In the genomic region with DNA sequence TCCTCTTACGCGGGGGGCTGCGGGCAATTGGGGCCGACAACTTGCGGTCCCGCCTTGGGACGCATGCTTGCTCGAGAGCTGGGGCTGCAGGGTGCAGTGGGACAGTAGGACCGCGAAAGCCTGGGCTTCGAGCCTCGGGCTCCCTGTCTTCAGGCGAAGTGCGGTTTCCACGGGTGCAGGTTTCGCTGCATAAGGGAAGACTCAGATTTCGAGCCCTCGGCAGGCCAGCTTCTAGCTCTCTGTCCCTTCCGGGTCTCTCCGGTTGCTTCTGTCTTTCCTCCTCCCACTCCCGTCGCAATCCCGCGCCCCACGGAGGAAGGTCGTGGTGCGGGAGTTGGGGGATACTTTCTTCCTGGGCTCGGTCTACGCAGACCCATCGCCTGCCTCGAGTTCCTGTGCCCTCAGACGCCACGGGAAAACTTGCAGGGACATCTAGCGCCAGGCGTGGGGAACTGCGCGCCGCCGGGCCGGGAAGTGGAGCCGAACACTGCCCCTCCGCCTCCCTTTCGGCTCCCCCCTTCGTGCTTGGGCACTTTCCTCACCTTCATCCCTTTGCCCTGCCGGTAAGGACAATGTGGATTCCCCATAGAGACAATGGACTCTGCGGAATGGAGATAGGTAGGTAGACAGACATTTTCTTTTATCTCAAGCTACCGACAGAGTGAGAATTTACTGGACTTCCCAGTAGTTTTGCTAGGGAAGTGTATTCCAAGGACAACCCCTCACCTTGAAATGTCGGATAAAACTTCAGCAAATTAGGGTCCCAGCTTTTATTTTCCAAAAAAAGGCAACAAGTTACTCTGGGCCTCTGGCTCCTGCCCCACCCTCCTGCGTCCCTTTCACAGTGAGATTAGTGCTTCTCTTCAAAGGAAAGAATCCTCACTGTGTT, we compare ENCODE assay signal across 9 cellular contexts. TPM values are rescaled to one million over a fixed set of nuclear protein-coding genes. Genes with fewer than 3 reads are reported as not detected.
DNase-seq lines count a peak whose midpoint lies in the region; TF ChIP-seq lines count a peak whose summit lies in the region.
"Had no signal": no experiment of that assay in that cellular context is flagged by ENCODE, and none has a peak within 500 bp of the region (broad histone marks: within the 10 kb centered on the region; RNA-seq: fewer than 3 reads in every experiment).

No MANE protein-coding gene starts in this region.

- no peak overlapping the region for H2BK120ac ChIP-seq in neuronal stem cell (ENCODE audit: low read depth, low read length)

- peak; percentile 92 for TF ChIP-seq CTCF in A673 (conservative IDR thresholded peaks at IDR 0.05; ENCODE audit: low read depth, low read length)
- TF ChIP-seq CTCF in GM06990 (IDR thresholded peaks at IDR 0.05; ENCODE audit: insufficient read depth, low read length, poor library complexity, severe bottlenecking): peak; percentile 59
- peak; percentile 77 for TF ChIP-seq CTCF in WI38 (IDR thresholded peaks at IDR 0.05; ENCODE audit: low read depth, low read length)

- no peak overlapping the region for H2BK12ac ChIP-seq in neuronal stem cell (ENCODE audit: low read length)

- POLR2A ChIA-PET in A673 (lab: Charles Lee; ENCODE audit: low non-redundant PET): interaction anchor here (0.5 kb wide), 1 partner anchor 366 kb away, joined by 4 read pairs; no protein-coding TSS in a partner anchor

- WGBS in neuronal stem cell (ENCODE audit: extremely low coverage in 2 of 2, insufficient read length in 2 of 2, insufficient replicate concordance in 1 of 2), 2 donors: no CpG with 5 or more reads among the region's 49 CpGs

- H3K9ac ChIP-seq in neuronal stem cell (ENCODE audit: low read depth, low read length, poor library complexity): no peak overlapping the region

- H3K27ac ChIP-seq in A673 (ENCODE audit: low read depth, low read length, poor library complexity, severe bottlenecking) (no peak overlapping the region), neuronal stem cell (replicated peaks; ENCODE audit: low read length) (no peak overlapping the region)

- H3K36me3 ChIP-seq in A673 (ENCODE audit: insufficient read depth, low read length, poor library complexity, severe bottlenecking) (no peaks in the 10 kb centered on the region), GM06990 (ENCODE audit: control insufficient read depth, insufficient read depth, low read length) (no peaks in the 10 kb centered on the region), neuronal stem cell (replicated peaks in 1 of 2; ENCODE audit: control insufficient read depth in 2 of 2, insufficient read depth in 2 of 2, low read length in 2 of 2) (no peaks in the 10 kb centered on the region)

- intact Hi-C loops in A673 (cut with micrococcal nuclease; ENCODE audit: unreplicated experiment): loop anchor here (5.0 kb wide), 3 partner anchors 776 to 886 kb away; no protein-coding TSS in a partner anchor

- H3K27me3 ChIP-seq in A673 (replicated peaks; ENCODE audit: insufficient read depth, low read depth, low read length, poor library complexity): peaks cover 27% of the 10 kb centered on the region
- H3K27me3 ChIP-seq in GM06990 (replicated peaks; ENCODE audit: control insufficient read depth, insufficient read depth, low read length): peaks cover 3% of the 10 kb centered on the region
- peaks cover 56 to 97% (median 96%) of the 10 kb centered on the region in 3 experiments for H3K27me3 ChIP-seq in neuronal stem cell (ENCODE audit: control insufficient read depth in 3 of 3, insufficient read depth in 3 of 3, low read depth in 1 of 3, low read length in 3 of 3)

- H3K79me1 ChIP-seq in neuronal stem cell (ENCODE audit: low read depth, low read length): no peaks in the 10 kb centered on the region

- peak overlapping the region; percentile 63 for H3K14ac ChIP-seq in neuronal stem cell (ENCODE audit: low read length)

- DNase-seq in A673 (ENCODE audit: low spot score): peak; percentile 76
- DNase-seq in GM06990 (ENCODE audit: extremely low read depth, insufficient read length): no peak
- DNase-seq in M059J (ENCODE audit: low read depth): peak; percentile 47
- DNase-seq in foreskin melanocyte: peak; percentile 39
- DNase-seq in neuronal stem cell (ENCODE audit: low spot score): no peak
- DNase-seq in stimulated activated CD4-positive, alpha-beta T cell treated with anti-CD3 and anti-CD28 coated beads, Interleukin-2, amount 100 ng/mL, for 48 hours: no peak
- DNase-seq in superior temporal gyrus (ENCODE audit: extremely low spot score): no peak

- H4K91ac ChIP-seq in neuronal stem cell (ENCODE audit: low read depth, low read length, poor library complexity): no peak overlapping the region

- H3K4me3 ChIP-seq in A673 (ENCODE audit: low read depth, low read length, poor library complexity, severe bottlenecking): no peak overlapping the region
- no peak overlapping the region for H3K4me3 ChIP-seq in GM06990 (replicated peaks; ENCODE audit: low read depth, low read length)
- no peak overlapping the region; the same call in 1 of the 2 replicates for H3K4me3 ChIP-seq in WI38 (ENCODE audit: low read depth, low read length)
- peak overlapping the region; percentile 32 to 42 for H3K4me3 ChIP-seq in neuronal stem cell (ENCODE audit: low read length in 2 of 2)

- no peak overlapping the region for H2BK15ac ChIP-seq in neuronal stem cell (ENCODE audit: low read length)

- no peak overlapping the region for H2AK5ac ChIP-seq in neuronal stem cell (ENCODE audit: low read depth, low read length)

- no peak overlapping the region for H3K23ac ChIP-seq in neuronal stem cell (ENCODE audit: low read depth, low read length, poor library complexity)

- no peak overlapping the region for H4K8ac ChIP-seq in neuronal stem cell (ENCODE audit: low read depth, low read length)

- H3K4me2 ChIP-seq in neuronal stem cell (ENCODE audit: insufficient read depth, low read length, poor library complexity, severe bottlenecking): peak overlapping the region; percentile 42

- peaks cover 14% of the 10 kb centered on the region for H3K4me1 ChIP-seq in A673 (ENCODE audit: insufficient read depth, low read length, poor library complexity, severe bottlenecking)
- peaks cover 1 to 5% of the 10 kb centered on the region in 2 donors for H3K4me1 ChIP-seq in neuronal stem cell (ENCODE audit: control insufficient read depth in 2 of 2, insufficient read depth in 1 of 2, low read depth in 1 of 2, low read length in 2 of 2)

- H2BK5ac ChIP-seq in neuronal stem cell (ENCODE audit: low read length): no peak overlapping the region

- no peaks in the 10 kb centered on the region for H3K9me3 ChIP-seq in A673 (ENCODE audit: low read depth, low read length, poor library complexity, severe bottlenecking)
- H3K9me3 ChIP-seq in neuronal stem cell (replicated peaks in 1 of 2; ENCODE audit: control insufficient read depth in 2 of 2, insufficient read depth in 1 of 2, low read depth in 1 of 2, low read length in 2 of 2): peaks cover 0 to 2% of the 10 kb centered on the region in 2 donors

- no peak overlapping the region for H3K4ac ChIP-seq in neuronal stem cell (ENCODE audit: low read length)

- peak overlapping the region; percentile 86 for H2AFZ ChIP-seq in neuronal stem cell (ENCODE audit: low read length)

- CTCF ChIA-PET in A673 (lab: Charles Lee): interaction anchor here (0.6 to 1.2 kb wide), 3 partner anchors 9 to 837 kb away, joined by 3 read pairs; no protein-coding TSS in a partner anchor

- no peak overlapping the region for H3K18ac ChIP-seq in neuronal stem cell (ENCODE audit: low read length)

- no TSS peak for BruUV-seq in A673 (replicated peaks; lab: Mats Ljungman, UMichigan)

RNA-seq across cellular contexts. Expression of gene HOXD13, which starts 4.2 kb away (rescaled TPM):
- 32.7 and 33.8 TPM in 2 replicates for total RNA-seq in A673 (2021)
- 2.1 and 3.6 TPM in 2 replicates for total RNA-seq in M059J (2014; rRNA removed; shearing (Covaris generic))
- 0.03 TPM for polyA plus RNA-seq in neuronal stem cell (2013, experiment 1 of 2)
- polyA plus RNA-seq in neuronal stem cell (2013, experiment 2 of 2): 0.03 TPM
- total RNA-seq: renal cortical epithelial cell had no signal

RNA-seq across cellular contexts. Expression of gene EVX2, which starts 4.5 kb away (rescaled TPM):
- total RNA-seq in A673 (2021): 0.41 and 0.70 TPM in 2 replicates
- total RNA-seq in M059J (2014; rRNA removed; shearing (Covaris generic)): not detected in 2 replicates
- not detected for polyA plus RNA-seq in neuronal stem cell (2013, experiment 1 of 2)
- not detected for polyA plus RNA-seq in neuronal stem cell (2013, experiment 2 of 2)
- total RNA-seq: renal cortical epithelial cell had no signal

RNA-seq across cellular contexts. Expression of gene HOXD12, which starts 11.3 kb away (rescaled TPM):
- total RNA-seq in A673 (2021): 0.58 and 0.72 TPM in 2 replicates
- 0.12 TPM in 1 of 2 replicates, not detected in the other for total RNA-seq in M059J (2014; rRNA removed; shearing (Covaris generic))
- not detected for polyA plus RNA-seq in neuronal stem cell (2013, experiment 1 of 2)
- polyA plus RNA-seq in neuronal stem cell (2013, experiment 2 of 2): not detected
- total RNA-seq: renal cortical epithelial cell had no signal

RNA-seq across cellular contexts. Expression of gene HOXD11, which starts 18.8 kb away (rescaled TPM):
- 107 and 123 TPM in 2 replicates for total RNA-seq in A673 (2021)
- total RNA-seq in M059J (2014; rRNA removed; shearing (Covaris generic)): 14.3 and 16.9 TPM in 2 replicates
- not detected for polyA plus RNA-seq in neuronal stem cell (2013, experiment 1 of 2)
- polyA plus RNA-seq in neuronal stem cell (2013, experiment 2 of 2): not detected

RNA-seq across cellular contexts. Expression of gene HOXD10, which starts 28.3 kb away (rescaled TPM):
- total RNA-seq in A673 (2021): 88.6 and 98.3 TPM in 2 replicates
- total RNA-seq in M059J (2014; rRNA removed; shearing (Covaris generic)): 9.3 and 15.0 TPM in 2 replicates
- not detected for polyA plus RNA-seq in neuronal stem cell (2013, experiment 1 of 2)
- not detected for polyA plus RNA-seq in neuronal stem cell (2013, experiment 2 of 2)

Comparison
In these comparisons a context has a peak if more than half of its experiments do, and no peak if none do; other contexts are left out.
1. DNase-seq: peak in A673 (single experiment), M059J (single experiment) and foreskin melanocyte (single experiment); none in GM06990 (single experiment), neuronal stem cell (single experiment), stimulated activated CD4-positive, alpha-beta T cell treated with anti-CD3 and anti-CD28 coated beads, Interleukin-2, amount 100 ng/mL, for 48 hours (0 of 2) and superior temporal gyrus (single experiment).
2. H3K4me3 ChIP-seq: peak in neuronal stem cell (2 of 2); none in A673 (single experiment), GM06990 (single experiment) and WI38 (single experiment).
3. Peak in every context shown above with its lines, with median percentiles within 50 percentile points of each other: CTCF ChIP-seq.